In the genomic region with DNA sequence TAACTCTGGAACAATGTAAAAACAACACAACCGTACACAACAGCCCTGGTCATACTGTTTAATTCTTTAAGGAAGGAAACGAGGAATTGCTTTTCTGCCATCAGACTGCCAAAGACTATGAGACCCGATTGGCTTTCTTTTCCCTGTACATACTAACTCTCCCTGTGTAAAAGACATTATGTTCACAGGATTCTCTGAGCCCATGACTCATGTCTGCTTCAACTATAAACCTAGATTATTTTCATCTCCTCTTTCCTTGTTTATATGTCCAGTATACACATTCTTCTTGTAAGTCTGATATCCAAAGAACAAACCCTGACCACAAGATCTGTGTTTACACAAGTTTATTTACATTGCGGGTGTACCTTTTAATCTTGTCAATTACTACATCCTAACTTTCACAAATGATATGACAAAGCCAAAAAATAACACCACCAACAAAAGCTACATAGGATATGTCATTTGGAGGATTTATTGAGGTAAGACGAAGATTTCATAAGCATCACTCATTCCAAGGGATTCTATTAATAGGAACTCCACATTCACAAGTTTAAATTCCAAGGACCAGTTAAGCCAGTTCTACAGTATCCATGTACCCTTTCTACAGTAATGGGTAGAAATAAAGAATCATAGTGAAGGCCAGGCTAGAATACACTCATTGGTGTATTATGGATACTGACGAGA, we compare ENCODE assay signal across 11 cellular contexts.
DNase-seq lines count a peak whose midpoint lies in the region; ATAC-seq, FAIRE-seq and TF ChIP-seq lines count a peak whose summit lies in the region.
"Had no signal": no experiment of that assay in that cellular context is flagged by ENCODE, and none has a peak within 500 bp of the region (broad histone marks: within the 10 kb centered on the region; RNA-seq: fewer than 3 reads in every experiment).

No MANE protein-coding gene starts in this region.

- H3K4me3 ChIP-seq in A549 (no peak overlapping the region), bronchial epithelial cell (ENCODE audit: low read depth, low read length) (no peak overlapping the region), liver (ENCODE audit: low read depth in 1 of 3, low read length in 3 of 3) (no peak overlapping the region)
- H3K4me3 ChIP-seq: ascending aorta had no signal

- H3K36me3 ChIP-seq in bronchial epithelial cell (ENCODE audit: control insufficient read depth, insufficient read depth, low read length) = no peaks in the 10 kb centered on the region
- H3K36me3 ChIP-seq in liver (ENCODE audit: control insufficient read depth in 4 of 4, insufficient read depth in 3 of 4, low read depth in 1 of 4, low read length in 3 of 4) = no peaks in the 10 kb centered on the region
- H3K36me3 ChIP-seq: ascending aorta had no signal

- WGBS in A549 (ENCODE audit: missing lambda C conversion rate) = 15% methylated on average over 6 of the region's 6 CpGs
- 74% methylated on average over 6 of the region's 6 CpGs for WGBS in liver

- DNase-seq in A549 (ENCODE audit: low read depth in 1 of 2, low spot score in 1 of 2) (peak in 1 of 2 experiments; percentile 69), HTR-8/SVneo (ENCODE audit: insufficient read length, low spot score) (peak; percentile 41), bronchial epithelial cell (ENCODE audit: low read depth) (peak; percentile 40), Right ventricle myocardium superior (no peak), posterior vena cava (ENCODE audit: low spot score) (no peak)
- DNase-seq in stimulated activated CD4-positive, alpha-beta T cell treated with anti-CD3 and anti-CD28 coated beads, Interleukin-4, amount 100 ng/mL, for 4 hours = no peak
- DNase-seq: NCI-H1436, T-helper 9 cell had no signal

- TF ChIP-seq POLR2A in A549 (IDR thresholded peaks at IDR 0.05; ENCODE audit: low read length) = no peak

- CTCF ChIA-PET in A549 (lab: Yijun Ruan, JAX) = no interaction called here

- TF ChIP-seq RAD21 in A549 (conservative IDR thresholded peaks at IDR 0.05 in 1 of 2, IDR thresholded peaks at IDR 0.05 in 1 of 2) (no peak), liver (IDR thresholded peaks at IDR 0.05) (peak in 1 of 2 donors; percentile 3)

- intact Hi-C loops in Right ventricle myocardium superior (cut with DNase I) (no loop called here), posterior vena cava (cut with DNase I) (no loop called here)

- peaks cover 27% of the 10 kb centered on the region; the same call in 2 of the 3 replicates for H3K4me1 ChIP-seq in A549
- no peaks in the 10 kb centered on the region for H3K4me1 ChIP-seq in liver (ENCODE audit: control insufficient read depth in 4 of 4, insufficient read depth in 4 of 4, low read length in 3 of 4)
- H3K4me1 ChIP-seq: ascending aorta had no signal

- H3K4me2 ChIP-seq in A549 = peak overlapping the region; percentile 29

- no peak for TF ChIP-seq EP300 in A549 (IDR thresholded peaks at IDR 0.05)

- H3K9ac ChIP-seq in liver (ENCODE audit: low read depth in 1 of 2, low read length in 2 of 2) = no peak overlapping the region

- H3K27me3 ChIP-seq in bronchial epithelial cell (ENCODE audit: control insufficient read depth, insufficient read depth, low read length) = no peaks in the 10 kb centered on the region
- H3K27me3 ChIP-seq in liver (ENCODE audit: control insufficient read depth in 4 of 4, insufficient read depth in 4 of 4, low read length in 3 of 4) = no peaks in the 10 kb centered on the region
- H3K27me3 ChIP-seq: ascending aorta had no signal

- POLR2A ChIA-PET in A549 (lab: Yijun Ruan, JAX) = no interaction called here

- ATAC-seq in A549 = peak; percentile 67 to 71
- ATAC-seq in Right ventricle myocardium superior (ENCODE audit: poor library complexity) = no peak
- no peak for ATAC-seq in GM21576 (IDR thresholded peaks at IDR 0.05; ENCODE audit: unreplicated experiment)

- no peak for TF ChIP-seq CTCF in A549 (IDR thresholded peaks at IDR 0.05)
- TF ChIP-seq CTCF in bronchial epithelial cell (IDR thresholded peaks at IDR 0.05; ENCODE audit: insufficient read depth, low read length, severe bottlenecking) = no peak
- TF ChIP-seq CTCF in liver (IDR thresholded peaks at IDR 0.05; ENCODE audit: low read depth, low read length, missing input control) = no peak

- FAIRE-seq in A549 (lab: Jason Lieb, UNC) (peak; percentile 78), HTR-8/SVneo (lab: Jason Lieb, UNC) (peak; percentile 80), bronchial epithelial cell (lab: Jason Lieb, UNC) (no peak)

- H3K9me3 ChIP-seq in A549 (no peaks in the 10 kb centered on the region), liver (ENCODE audit: control insufficient read depth in 4 of 4, low read length in 3 of 4) (no peaks in the 10 kb centered on the region)
- H3K9me3 ChIP-seq: ascending aorta had no signal

- H3K27ac ChIP-seq in A549 (peak overlapping the region; percentile 15 to 27; a peak in 2 of 6 replicates), liver (ENCODE audit: low read depth in 1 of 2, low read length in 2 of 2) (no peak overlapping the region)
- H3K27ac ChIP-seq: ascending aorta had no signal

TF ChIP-seq in A549, 52 proteins besides CTCF, POLR2A, EP300 and RAD21:
- TF ChIP-seq MYC (IDR thresholded peaks at IDR 0.05; ENCODE audit: borderline replicate concordance, low read length) (no peak), KDM1A (IDR thresholded peaks at IDR 0.05; ENCODE audit: low read depth) (no peak), FOSL2 (IDR thresholded peaks at IDR 0.05) (no peak), FOSL2 (CRISPR knock-in tag; IDR thresholded peaks at IDR 0.05) (peak; percentile 36), JUNB (IDR thresholded peaks at IDR 0.05) (peak; percentile 31; the same call in 1 of the 2 replicates), GATA3 (IDR thresholded peaks at IDR 0.05; ENCODE audit: borderline replicate concordance) (0 out of 2 replicates have a peak, but pooled peaks have one; percentile 20), ESRRA (IDR thresholded peaks at IDR 0.05; ENCODE audit: borderline replicate concordance, low read length) (no peak), MAZ (IDR thresholded peaks at IDR 0.05; ENCODE audit: borderline replicate concordance, low read depth, low read length) (no peak)
- TF ChIP-seq, protein P1, sequence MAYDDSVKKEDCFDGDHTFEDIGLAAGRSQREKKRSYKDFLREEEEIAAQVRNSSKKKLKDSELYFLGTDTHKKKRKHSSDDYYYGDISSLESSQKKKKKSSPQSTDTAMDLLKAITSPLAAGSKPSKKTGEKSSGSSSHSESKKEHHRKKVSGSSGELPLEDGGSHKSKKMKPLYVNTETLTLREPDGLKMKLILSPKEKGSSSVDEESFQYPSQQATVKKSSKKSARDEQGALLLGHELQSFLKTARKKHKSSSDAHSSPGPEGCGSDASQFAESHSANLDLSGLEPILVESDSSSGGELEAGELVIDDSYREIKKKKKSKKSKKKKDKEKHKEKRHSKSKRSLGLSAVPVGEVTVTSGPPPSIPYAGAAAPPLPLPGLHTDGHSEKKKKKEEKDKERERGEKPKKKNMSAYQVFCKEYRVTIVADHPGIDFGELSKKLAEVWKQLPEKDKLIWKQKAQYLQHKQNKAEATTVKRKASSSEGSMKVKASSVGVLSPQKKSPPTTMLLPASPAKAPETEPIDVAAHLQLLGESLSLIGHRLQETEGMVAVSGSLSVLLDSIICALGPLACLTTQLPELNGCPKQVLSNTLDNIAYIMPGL (CRISPR knock-in tag; IDR thresholded peaks at IDR 0.05; ENCODE audit: borderline replicate concordance) = no peak

TF ChIP-seq in liver, 16 proteins besides CTCF, POLR2A, EP300 and RAD21:
- TF ChIP-seq HNF4G (IDR thresholded peaks at IDR 0.05) (no peak), FOXA2 (IDR thresholded peaks at IDR 0.05) (peak; percentile 22)

Comparison
In these comparisons a context has a peak if more than half of its experiments do, and no peak if none do; other contexts are left out.
1. ATAC-seq: peak in A549 (2 of 2); none in Right ventricle myocardium superior (single experiment) and GM21576 (single experiment).
2. DNase-seq: peak in HTR-8/SVneo (single experiment) and bronchial epithelial cell (single experiment); none in Right ventricle myocardium superior (single experiment), posterior vena cava (single experiment) and stimulated activated CD4-positive, alpha-beta T cell treated with anti-CD3 and anti-CD28 coated beads, Interleukin-4, amount 100 ng/mL, for 4 hours (0 of 2).
3. H3K27ac ChIP-seq: peak in A549 (2 of 2); none in liver (0 of 2).